1 cellular context compared by ENCODE assay signal in genomic region chr21:38830667-38831525, GRCh38.
TF ChIP-seq lines count a peak whose summit lies in the region.

No MANE protein-coding gene starts in this region.

TF ChIP-seq in K562, 482 proteins besides CTCF, POLR2A, EP300 and RAD21 (continued from another document):
- TF ChIP-seq ZNF76 (CRISPR knock-in tag; IDR thresholded peaks at IDR 0.05; ENCODE audit: borderline replicate concordance), result 0 out of 2 replicates have a peak, but pooled peaks have one; percentile 53
- peak; percentile 81; the same call in 1 of the 2 replicates for TF ChIP-seq ZNF584 (CRISPR knock-in tag; IDR thresholded peaks at IDR 0.05; ENCODE audit: low read depth)
- peak; percentile 43; the same call in 1 of the 2 replicates for TF ChIP-seq ZNF175 (CRISPR knock-in tag; IDR thresholded peaks at IDR 0.05; ENCODE audit: low read depth)
- TF ChIP-seq SETDB1 (IDR thresholded peaks at IDR 0.05; ENCODE audit: low read length), result no peak
- TF ChIP-seq RHOXF2B (CRISPR knock-in tag; conservative IDR thresholded peaks at IDR 0.05), result 0 out of 2 replicates have a peak, but pooled peaks have one; percentile 63
- TF ChIP-seq MCM3 (IDR thresholded peaks at IDR 0.05), result no peak
